Comparison of ENCODE assay signal across 1 cellular context in the genomic region with DNA sequence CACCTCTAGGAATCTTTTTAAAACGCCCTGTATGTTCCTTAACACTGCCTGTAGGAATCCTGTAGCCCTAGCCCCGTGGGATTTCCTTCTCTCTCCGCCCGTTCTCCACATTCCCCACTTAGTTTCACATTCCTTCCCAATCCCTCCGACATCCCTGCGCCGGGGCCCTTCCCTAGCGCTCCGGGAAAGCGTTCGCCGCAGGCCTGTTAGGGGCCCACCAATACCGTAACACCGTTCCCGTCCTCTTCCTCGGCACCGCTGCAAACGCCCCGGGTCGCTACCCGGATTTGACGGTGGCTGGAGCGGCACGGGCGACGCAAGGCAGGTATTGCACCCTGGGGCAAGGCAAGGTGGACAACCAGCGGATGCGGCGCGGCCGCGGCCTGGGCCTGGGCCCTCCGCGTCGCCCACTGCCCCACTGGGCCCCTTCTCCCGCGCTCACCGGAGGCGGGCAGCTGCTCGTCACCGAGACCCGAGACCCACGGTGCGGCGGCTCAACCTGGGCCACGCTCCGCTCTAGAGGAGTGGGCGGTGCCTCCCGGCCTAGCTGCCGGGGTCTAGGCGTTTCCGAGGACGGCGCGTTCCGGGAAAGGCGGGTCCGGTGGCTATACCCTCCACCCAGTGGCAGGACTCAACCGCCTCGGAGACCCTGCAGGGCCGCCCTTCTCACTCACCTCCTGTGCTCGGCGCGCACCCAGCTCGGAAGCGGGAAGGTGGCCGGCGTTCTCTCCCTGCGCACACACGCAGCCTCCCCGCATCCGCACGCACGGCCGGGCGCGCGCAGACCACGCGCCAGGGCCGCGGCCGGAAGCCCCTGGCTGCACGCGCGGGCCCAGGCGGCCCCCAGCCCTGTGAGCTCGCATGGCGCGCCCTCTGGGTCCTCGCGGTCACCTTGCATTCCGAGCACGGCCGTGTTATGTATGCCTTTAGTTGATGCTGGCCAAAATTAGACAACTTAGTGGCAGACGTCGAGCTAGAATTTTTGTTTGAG.
TF ChIP-seq lines count a peak whose summit lies in the region.

A gene with protein sequence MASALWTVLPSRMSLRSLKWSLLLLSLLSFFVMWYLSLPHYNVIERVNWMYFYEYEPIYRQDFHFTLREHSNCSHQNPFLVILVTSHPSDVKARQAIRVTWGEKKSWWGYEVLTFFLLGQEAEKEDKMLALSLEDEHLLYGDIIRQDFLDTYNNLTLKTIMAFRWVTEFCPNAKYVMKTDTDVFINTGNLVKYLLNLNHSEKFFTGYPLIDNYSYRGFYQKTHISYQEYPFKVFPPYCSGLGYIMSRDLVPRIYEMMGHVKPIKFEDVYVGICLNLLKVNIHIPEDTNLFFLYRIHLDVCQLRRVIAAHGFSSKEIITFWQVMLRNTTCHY (minus strand): TSS at position 789 of the 991 bp plus-strand sequence. CDS start 18,595 bp downstream, outside the sequence.

TF ChIP-seq in WTC11, 78 proteins besides CTCF, POLR2A, EP300 and RAD21 (continued from another document and continues in another):
- no peak for TF ChIP-seq ZSCAN18 (CRISPR knock-in tag; IDR thresholded peaks at IDR 0.05)
- TF ChIP-seq CREM (CRISPR knock-in tag; IDR thresholded peaks at IDR 0.05), result peak; percentile 82
- no peak for TF ChIP-seq EMX1 (CRISPR knock-in tag; IDR thresholded peaks at IDR 0.05)
- peak; percentile 97 for TF ChIP-seq JUN (CRISPR knock-in tag; IDR thresholded peaks at IDR 0.05)
- no peak for TF ChIP-seq ZNF425 (CRISPR knock-in tag; conservative IDR thresholded peaks at IDR 0.05)
- TF ChIP-seq, protein P1, sequence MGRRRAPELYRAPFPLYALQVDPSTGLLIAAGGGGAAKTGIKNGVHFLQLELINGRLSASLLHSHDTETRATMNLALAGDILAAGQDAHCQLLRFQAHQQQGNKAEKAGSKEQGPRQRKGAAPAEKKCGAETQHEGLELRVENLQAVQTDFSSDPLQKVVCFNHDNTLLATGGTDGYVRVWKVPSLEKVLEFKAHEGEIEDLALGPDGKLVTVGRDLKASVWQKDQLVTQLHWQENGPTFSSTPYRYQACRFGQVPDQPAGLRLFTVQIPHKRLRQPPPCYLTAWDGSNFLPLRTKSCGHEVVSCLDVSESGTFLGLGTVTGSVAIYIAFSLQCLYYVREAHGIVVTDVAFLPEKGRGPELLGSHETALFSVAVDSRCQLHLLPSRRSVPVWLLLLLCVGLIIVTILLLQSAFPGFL (CRISPR knock-in tag; IDR thresholded peaks at IDR 0.05; ENCODE audit: borderline replicate concordance), result no peak
- no peak for TF ChIP-seq CBFB (CRISPR knock-in tag; IDR thresholded peaks at IDR 0.05; ENCODE audit: low read depth)
- TF ChIP-seq JAZF1 (CRISPR knock-in tag; IDR thresholded peaks at IDR 0.05), result no peak
- peak; percentile 66; the same call in 1 of the 2 replicates for TF ChIP-seq ATF1 (CRISPR knock-in tag; IDR thresholded peaks at IDR 0.05)
- no peak for TF ChIP-seq SOX15 (CRISPR knock-in tag; IDR thresholded peaks at IDR 0.05)
- TF ChIP-seq ELF4 (CRISPR knock-in tag; IDR thresholded peaks at IDR 0.05; ENCODE audit: low read depth), result peak; percentile 92; the same call in 1 of the 2 replicates
- peak; percentile 60; the same call in 1 of the 2 replicates for TF ChIP-seq PRDM15 (CRISPR knock-in tag; IDR thresholded peaks at IDR 0.05)
- TF ChIP-seq, protein P2, sequence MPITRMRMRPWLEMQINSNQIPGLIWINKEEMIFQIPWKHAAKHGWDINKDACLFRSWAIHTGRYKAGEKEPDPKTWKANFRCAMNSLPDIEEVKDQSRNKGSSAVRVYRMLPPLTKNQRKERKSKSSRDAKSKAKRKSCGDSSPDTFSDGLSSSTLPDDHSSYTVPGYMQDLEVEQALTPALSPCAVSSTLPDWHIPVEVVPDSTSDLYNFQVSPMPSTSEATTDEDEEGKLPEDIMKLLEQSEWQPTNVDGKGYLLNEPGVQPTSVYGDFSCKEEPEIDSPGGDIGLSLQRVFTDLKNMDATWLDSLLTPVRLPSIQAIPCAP (CRISPR knock-in tag; IDR thresholded peaks at IDR 0.05), result peak; percentile 94
- TF ChIP-seq, protein P3, sequence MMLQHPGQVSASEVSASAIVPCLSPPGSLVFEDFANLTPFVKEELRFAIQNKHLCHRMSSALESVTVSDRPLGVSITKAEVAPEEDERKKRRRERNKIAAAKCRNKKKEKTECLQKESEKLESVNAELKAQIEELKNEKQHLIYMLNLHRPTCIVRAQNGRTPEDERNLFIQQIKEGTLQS (CRISPR knock-in tag; conservative IDR thresholded peaks at IDR 0.05), result no peak
- peak; percentile 95 for TF ChIP-seq ESRRA (CRISPR knock-in tag; IDR thresholded peaks at IDR 0.05; ENCODE audit: borderline replicate concordance)
- TF ChIP-seq SMAD4 (CRISPR knock-in tag; IDR thresholded peaks at IDR 0.05), result peak; percentile 88
- TF ChIP-seq E2F5 (CRISPR knock-in tag; IDR thresholded peaks at IDR 0.05), result peak; percentile 93
- peak; percentile 93 for TF ChIP-seq TEAD4 (CRISPR knock-in tag; IDR thresholded peaks at IDR 0.05)
- TF ChIP-seq MLX (CRISPR knock-in tag; IDR thresholded peaks at IDR 0.05), result no peak
- peak; percentile 49 for TF ChIP-seq NFYB (CRISPR knock-in tag; conservative IDR thresholded peaks at IDR 0.05; ENCODE audit: low read depth)
- no peak for TF ChIP-seq ATF2 (CRISPR knock-in tag; IDR thresholded peaks at IDR 0.05; ENCODE audit: borderline replicate concordance, low read depth)
- TF ChIP-seq IRF2 (CRISPR knock-in tag; IDR thresholded peaks at IDR 0.05; ENCODE audit: borderline replicate concordance, low read depth), result peak; percentile 82
- TF ChIP-seq ERG (CRISPR knock-in tag; IDR thresholded peaks at IDR 0.05), result no peak
- TF ChIP-seq, protein P4, sequence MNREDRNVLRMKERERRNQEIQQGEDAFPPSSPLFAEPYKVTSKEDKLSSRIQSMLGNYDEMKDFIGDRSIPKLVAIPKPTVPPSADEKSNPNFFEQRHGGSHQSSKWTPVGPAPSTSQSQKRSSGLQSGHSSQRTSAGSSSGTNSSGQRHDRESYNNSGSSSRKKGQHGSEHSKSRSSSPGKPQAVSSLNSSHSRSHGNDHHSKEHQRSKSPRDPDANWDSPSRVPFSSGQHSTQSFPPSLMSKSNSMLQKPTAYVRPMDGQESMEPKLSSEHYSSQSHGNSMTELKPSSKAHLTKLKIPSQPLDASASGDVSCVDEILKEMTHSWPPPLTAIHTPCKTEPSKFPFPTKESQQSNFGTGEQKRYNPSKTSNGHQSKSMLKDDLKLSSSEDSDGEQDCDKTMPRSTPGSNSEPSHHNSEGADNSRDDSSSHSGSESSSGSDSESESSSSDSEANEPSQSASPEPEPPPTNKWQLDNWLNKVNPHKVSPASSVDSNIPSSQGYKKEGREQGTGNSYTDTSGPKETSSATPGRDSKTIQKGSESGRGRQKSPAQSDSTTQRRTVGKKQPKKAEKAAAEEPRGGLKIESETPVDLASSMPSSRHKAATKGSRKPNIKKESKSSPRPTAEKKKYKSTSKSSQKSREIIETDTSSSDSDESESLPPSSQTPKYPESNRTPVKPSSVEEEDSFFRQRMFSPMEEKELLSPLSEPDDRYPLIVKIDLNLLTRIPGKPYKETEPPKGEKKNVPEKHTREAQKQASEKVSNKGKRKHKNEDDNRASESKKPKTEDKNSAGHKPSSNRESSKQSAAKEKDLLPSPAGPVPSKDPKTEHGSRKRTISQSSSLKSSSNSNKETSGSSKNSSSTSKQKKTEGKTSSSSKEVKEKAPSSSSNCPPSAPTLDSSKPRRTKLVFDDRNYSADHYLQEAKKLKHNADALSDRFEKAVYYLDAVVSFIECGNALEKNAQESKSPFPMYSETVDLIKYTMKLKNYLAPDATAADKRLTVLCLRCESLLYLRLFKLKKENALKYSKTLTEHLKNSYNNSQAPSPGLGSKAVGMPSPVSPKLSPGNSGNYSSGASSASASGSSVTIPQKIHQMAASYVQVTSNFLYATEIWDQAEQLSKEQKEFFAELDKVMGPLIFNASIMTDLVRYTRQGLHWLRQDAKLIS (CRISPR knock-in tag; IDR thresholded peaks at IDR 0.05; ENCODE audit: borderline replicate concordance), result no peak
- TF ChIP-seq, protein P5, sequence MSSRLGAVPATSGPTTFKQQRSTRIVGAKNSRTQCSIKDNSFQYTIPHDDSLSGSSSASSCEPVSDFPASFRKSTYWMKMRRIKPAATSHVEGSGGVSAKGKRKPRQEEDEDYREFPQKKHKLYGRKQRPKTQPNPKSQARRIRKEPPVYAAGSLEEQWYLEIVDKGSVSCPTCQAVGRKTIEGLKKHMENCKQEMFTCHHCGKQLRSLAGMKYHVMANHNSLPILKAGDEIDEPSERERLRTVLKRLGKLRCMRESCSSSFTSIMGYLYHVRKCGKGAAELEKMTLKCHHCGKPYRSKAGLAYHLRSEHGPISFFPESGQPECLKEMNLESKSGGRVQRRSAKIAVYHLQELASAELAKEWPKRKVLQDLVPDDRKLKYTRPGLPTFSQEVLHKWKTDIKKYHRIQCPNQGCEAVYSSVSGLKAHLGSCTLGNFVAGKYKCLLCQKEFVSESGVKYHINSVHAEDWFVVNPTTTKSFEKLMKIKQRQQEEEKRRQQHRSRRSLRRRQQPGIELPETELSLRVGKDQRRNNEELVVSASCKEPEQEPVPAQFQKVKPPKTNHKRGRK (CRISPR knock-in tag; IDR thresholded peaks at IDR 0.05; ENCODE audit: borderline replicate concordance), result no peak
